Comparison of ENCODE assay signal across 26 cellular contexts in genomic region chr9:13396418-13396817, GRCh38.
DNase-seq lines count a peak whose midpoint lies in the region; ATAC-seq, FAIRE-seq and TF ChIP-seq lines count a peak whose summit lies in the region.
"Had no signal": no experiment of that assay in that cellular context is flagged by ENCODE, and none has a peak within 500 bp of the region (broad histone marks: within the 10 kb centered on the region; RNA-seq: fewer than 3 reads in every experiment).

No MANE protein-coding gene starts in this region.

- peaks cover 44% of the 10 kb centered on the region for H3K4me1 Mint-ChIP-seq in nephron
- H3K4me1 Mint-ChIP-seq: CD14-positive monocyte; CD8-positive, alpha-beta memory T cell had no signal

- in situ Hi-C loops in HepG2 (cut with HindIII; ENCODE audit: extremely low pct_ligation_motif_present, low pct_unique_long_range_greater_than_20kb), result no loop called here

- TF ChIP-seq RAD21 in liver (IDR thresholded peaks at IDR 0.05), result no peak
- TF ChIP-seq RAD21 in HepG2 (CRISPR knock-in tag; IDR thresholded peaks at IDR 0.05), result no peak

- H3K4me1 ChIP-seq in liver (ENCODE audit: control insufficient read depth in 4 of 4, insufficient read depth in 4 of 4, low read length in 3 of 4) (peaks cover 0 to 4% (median 0%) of the 10 kb centered on the region in 4 donors), HepG2 (ENCODE audit: insufficient read depth, low read length) (no peaks in the 10 kb centered on the region), upper lobe of left lung (no peaks in the 10 kb centered on the region)
- H3K4me1 ChIP-seq: A549; BE2C; BLaER1 treated with 17β-estradiol and CSF1 and Interleukin-3, amounts not matched to agents 10 nM and 100 nM had no signal

- peaks cover 15% of the 10 kb centered on the region for H3K9me3 Mint-ChIP-seq in nephron

- no peak overlapping the region for H3K9ac ChIP-seq in liver (ENCODE audit: low read depth in 1 of 2, low read length in 2 of 2)
- no peak overlapping the region for H3K9ac ChIP-seq in HepG2 (ENCODE audit: insufficient read depth, low read depth, low read length)
- H3K9ac ChIP-seq: BLaER1 treated with 17β-estradiol and CSF1 and Interleukin-3, amounts not matched to agents 10 nM and 100 nM had no signal

- intact Hi-C loops in HepG2 (cut with micrococcal nuclease; ENCODE audit: unreplicated experiment), result no loop called here

- CTCF ChIA-PET in HepG2 (lab: Yijun Ruan, JAX; ENCODE audit: low intra/inter-chr PET ratio, low total read pairs), result no interaction called here

- TF ChIP-seq CTCF in liver (IDR thresholded peaks at IDR 0.05; ENCODE audit: low read depth, low read length, missing input control) (no peak), HepG2 (CRISPR knock-in tag; IDR thresholded peaks at IDR 0.05) (no peak), nephron (IDR thresholded peaks at IDR 0.05; ENCODE audit: unreplicated experiment in 3 of 3) (no peak), upper lobe of left lung (IDR thresholded peaks at IDR 0.05) (no peak)

- no peaks in the 10 kb centered on the region for H3K79me2 ChIP-seq in HepG2 (ENCODE audit: insufficient read depth, low read length)

- no peak for TF ChIP-seq POLR2A in HepG2 (IDR thresholded peaks at IDR 0.05; ENCODE audit: insufficient read depth in 1 of 2, low read depth in 2 of 2, low read length in 2 of 2)
- no peak for TF ChIP-seq POLR2A in upper lobe of left lung (IDR thresholded peaks at IDR 0.05)

- no peaks in the 10 kb centered on the region for H4K20me1 ChIP-seq in HepG2 (ENCODE audit: insufficient read depth, low read length)
- H4K20me1 ChIP-seq: BLaER1 treated with 17β-estradiol and CSF1 and Interleukin-3, amounts not matched to agents 10 nM and 100 nM had no signal

- H3K4me3 ChIP-seq in liver (ENCODE audit: low read depth in 1 of 3, low read length in 3 of 3), result no peak overlapping the region
- no peak overlapping the region for H3K4me3 ChIP-seq in HepG2 (replicated peaks in 1 of 3; ENCODE audit: insufficient read depth in 1 of 3, low read depth in 2 of 3, low read length in 3 of 3)
- H3K4me3 ChIP-seq in upper lobe of left lung, result no peak overlapping the region
- H3K4me3 ChIP-seq in MG63, result no peak overlapping the region
- H3K4me3 ChIP-seq: A549; BLaER1 treated with 17β-estradiol and CSF1 and Interleukin-3, amounts not matched to agents 10 nM and 100 nM had no signal

- no peaks in the 10 kb centered on the region for H3K27me3 ChIP-seq in liver (ENCODE audit: control insufficient read depth in 4 of 4, insufficient read depth in 4 of 4, low read length in 3 of 4)
- no peaks in the 10 kb centered on the region for H3K27me3 ChIP-seq in HepG2 (ENCODE audit: control insufficient read depth in 1 of 2, insufficient read depth in 2 of 2, low read length in 2 of 2)
- H3K27me3 ChIP-seq in upper lobe of left lung, result no peaks in the 10 kb centered on the region
- H3K27me3 ChIP-seq in MG63, result no peaks in the 10 kb centered on the region
- H3K27me3 ChIP-seq: BE2C; BLaER1 treated with 17β-estradiol and CSF1 and Interleukin-3, amounts not matched to agents 10 nM and 100 nM had no signal

- H3K27ac Mint-ChIP-seq in nephron, result peak overlapping the region; percentile 1 to 25 (median 21)
- H3K27ac Mint-ChIP-seq: CD14-positive monocyte; CD4-positive, alpha-beta T cell; CD8-positive, alpha-beta memory T cell had no signal

- ATAC-seq in HepG2 (no peak), left lobe of liver (peak; percentile 84), GM19351 (IDR thresholded peaks at IDR 0.05; ENCODE audit: unreplicated experiment) (no peak), upper lobe of left lung (ENCODE audit: low FRiP score in 2 of 2) (no peak)
- ATAC-seq: A549 had no signal

- no TSS peak for BruUV-seq in HepG2 (replicated peaks; lab: Mats Ljungman, UMichigan)

- peaks cover 0 to 3% (median 2%) of the 10 kb centered on the region in 4 donors for H3K9me3 ChIP-seq in liver (ENCODE audit: control insufficient read depth in 4 of 4, low read length in 3 of 4)
- H3K9me3 ChIP-seq in HepG2 (ENCODE audit: low read length), result no peaks in the 10 kb centered on the region
- no peaks in the 10 kb centered on the region for H3K9me3 ChIP-seq in upper lobe of left lung
- peaks cover 12% of the 10 kb centered on the region for H3K9me3 ChIP-seq in MG63
- H3K9me3 ChIP-seq: BE2C had no signal

- no peaks in the 10 kb centered on the region for H3K36me3 ChIP-seq in liver (ENCODE audit: control insufficient read depth in 4 of 4, insufficient read depth in 3 of 4, low read depth in 1 of 4, low read length in 3 of 4)
- H3K36me3 ChIP-seq in HepG2 (replicated peaks in 1 of 2; ENCODE audit: control insufficient read depth in 1 of 2, insufficient read depth in 2 of 2, low read length in 2 of 2), result no peaks in the 10 kb centered on the region
- no peaks in the 10 kb centered on the region for H3K36me3 ChIP-seq in upper lobe of left lung
- no peaks in the 10 kb centered on the region for H3K36me3 ChIP-seq in MG63
- H3K36me3 ChIP-seq: BE2C; BLaER1 treated with 17β-estradiol and CSF1 and Interleukin-3, amounts not matched to agents 10 nM and 100 nM had no signal

- no peak overlapping the region for H3K4me2 ChIP-seq in HepG2 (ENCODE audit: low read depth, low read length)
- H3K4me2 ChIP-seq: A549; BLaER1 treated with 17β-estradiol and CSF1 and Interleukin-3, amounts not matched to agents 10 nM and 100 nM had no signal

- H3K27ac ChIP-seq in liver (ENCODE audit: low read depth in 1 of 2, low read length in 2 of 2), result no peak overlapping the region
- H3K27ac ChIP-seq in HepG2 (ENCODE audit: extremely low read length, insufficient read depth, low read length), result no peak overlapping the region
- H3K27ac ChIP-seq in upper lobe of left lung, result no peak overlapping the region
- H3K27ac ChIP-seq: A549; BLaER1 treated with 17β-estradiol and CSF1 and Interleukin-3, amounts not matched to agents 10 nM and 100 nM had no signal

- no peak overlapping the region for H2AFZ ChIP-seq in HepG2 (ENCODE audit: low read length)

- H3K27me3 Mint-ChIP-seq in nephron (ENCODE audit: low read depth), result no peaks in the 10 kb centered on the region
- H3K27me3 Mint-ChIP-seq: CD4-positive, alpha-beta T cell; CD8-positive, alpha-beta memory T cell had no signal

- no peak overlapping the region for H3K4me3 Mint-ChIP-seq in nephron
- H3K4me3 Mint-ChIP-seq: CD14-positive monocyte; CD4-positive, alpha-beta T cell; CD8-positive, alpha-beta memory T cell had no signal

- no peak for DNase-seq in HepG2 (ENCODE audit: low spot score)
- DNase-seq in left lobe of liver (ENCODE audit: low spot score), result no peak
- no peak for DNase-seq in upper lobe of left lung
- no peak for DNase-seq in MG63
- DNase-seq: 8988T; ACHN; AML-193; BE2C; CD4-positive, alpha-beta T cell; CD8-positive, alpha-beta memory T cell; DMS 273 treated with DMSO at 0.1 percent for 48 hours; DMS79; EL; GF-D8; H7; HCEC 1CT had no signal

- TF ChIP-seq EP300 in HepG2 (IDR thresholded peaks at IDR 0.05; ENCODE audit: low read depth in 2 of 2, low read length in 2 of 2) (no peak), HepG2 (CRISPR knock-in tag; IDR thresholded peaks at IDR 0.05; ENCODE audit: borderline replicate concordance) (no peak), upper lobe of left lung (IDR thresholded peaks at IDR 0.05) (no peak)

- H3K36me3 Mint-ChIP-seq in nephron (ENCODE audit: low read depth), result peaks cover 14% of the 10 kb centered on the region
- H3K36me3 Mint-ChIP-seq: CD14-positive monocyte; CD8-positive, alpha-beta memory T cell had no signal

- WGBS in liver, result 28% methylated on average over 4 of the region's 4 CpGs
- WGBS in HepG2 (ENCODE audit: low lambda C conversion rate), result 0% methylated on average over 4 of the region's 4 CpGs
- WGBS in upper lobe of left lung, 2 donors, result 77 to 81% methylated on average over 4 of the region's 4 CpGs

- FAIRE-seq in HepG2 (lab: Jason Lieb, UNC), result no peak
- FAIRE-seq: D721Med, GM12891, GM18507, H1 had no signal

- POLR2A ChIA-PET in HepG2 (lab: Yijun Ruan, JAX), result no interaction called here

TF ChIP-seq in liver, 16 proteins besides CTCF, POLR2A, EP300 and RAD21:
- TF ChIP-seq RXRA (IDR thresholded peaks at IDR 0.05) (peak in 1 of 2 donors; percentile 19), NR2F2 (IDR thresholded peaks at IDR 0.05) (no peak), TAF1 (conservative IDR thresholded peaks at IDR 0.05) (no peak), HNF4G (IDR thresholded peaks at IDR 0.05) (no peak), HNF4A (conservative IDR thresholded peaks at IDR 0.05) (peak in 1 of 2 donors; percentile 11), FOXA2 (IDR thresholded peaks at IDR 0.05) (no peak), SP1 (IDR thresholded peaks at IDR 0.05) (no peak), YY1 (IDR thresholded peaks at IDR 0.05) (peak; percentile 83)

TF ChIP-seq in HepG2, 621 proteins besides CTCF, POLR2A, EP300 and RAD21 (continues in another document):
- TF ChIP-seq, protein P1, sequence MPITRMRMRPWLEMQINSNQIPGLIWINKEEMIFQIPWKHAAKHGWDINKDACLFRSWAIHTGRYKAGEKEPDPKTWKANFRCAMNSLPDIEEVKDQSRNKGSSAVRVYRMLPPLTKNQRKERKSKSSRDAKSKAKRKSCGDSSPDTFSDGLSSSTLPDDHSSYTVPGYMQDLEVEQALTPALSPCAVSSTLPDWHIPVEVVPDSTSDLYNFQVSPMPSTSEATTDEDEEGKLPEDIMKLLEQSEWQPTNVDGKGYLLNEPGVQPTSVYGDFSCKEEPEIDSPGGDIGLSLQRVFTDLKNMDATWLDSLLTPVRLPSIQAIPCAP (CRISPR knock-in tag; IDR thresholded peaks at IDR 0.05; ENCODE audit: low read depth), result no peak
- TF ChIP-seq PHF20 (CRISPR knock-in tag; IDR thresholded peaks at IDR 0.05), result no peak
- no peak for TF ChIP-seq ZNF776 (CRISPR knock-in tag; IDR thresholded peaks at IDR 0.05)
- TF ChIP-seq HMGA1 (CRISPR knock-in tag; conservative IDR thresholded peaks at IDR 0.05), result no peak
- no peak for TF ChIP-seq HHEX (CRISPR knock-in tag; IDR thresholded peaks at IDR 0.05)
- TF ChIP-seq MYC (CRISPR knock-in tag; IDR thresholded peaks at IDR 0.05; ENCODE audit: borderline replicate concordance), result no peak
- TF ChIP-seq TGIF2 (CRISPR knock-in tag; IDR thresholded peaks at IDR 0.05), result no peak
- TF ChIP-seq GATAD2A (CRISPR knock-in tag; IDR thresholded peaks at IDR 0.05), result no peak
